In genomic region chr11:62402994-62403393, GRCh38 we compare ENCODE assay signal across 14 cellular contexts. TPM values are rescaled to one million over a fixed set of nuclear protein-coding genes. Genes with fewer than 3 reads are reported as not detected.
DNase-seq lines count a peak whose midpoint lies in the region; ATAC-seq and TF ChIP-seq lines count a peak whose summit lies in the region.
"Had no signal": no experiment of that assay in that cellular context is flagged by ENCODE, and none has a peak within 500 bp of the region (broad histone marks: within the 10 kb centered on the region; RNA-seq: fewer than 3 reads in every experiment).

No MANE protein-coding gene starts in this region.

- H3K27me3 Mint-ChIP-seq in activated naive CD8-positive, alpha-beta T cell treated with anti-CD3 and anti-CD28 coated beads, Interleukin-2, amount 50 U/mL, for 24 hours: no peaks in the 10 kb centered on the region
- no peaks in the 10 kb centered on the region for H3K27me3 Mint-ChIP-seq in naive thymus-derived CD8-positive, alpha-beta T cell

- no peak for TF ChIP-seq CTCF in heart left ventricle (IDR thresholded peaks at IDR 0.05)
- no peak for TF ChIP-seq CTCF in upper lobe of left lung (IDR thresholded peaks at IDR 0.05)

- POLR2A ChIA-PET in naive thymus-derived CD8-positive, alpha-beta T cell (lab: Charles Lee): interaction anchor here (0.6 to 2.9 kb wide), 8 partner anchors 9 to 1320 kb away, joined by 3 to 14 read pairs (median 6); partner anchors contain the start of genes TMEM179B and TUT1

- H3K4me3 Mint-ChIP-seq in activated naive CD8-positive, alpha-beta T cell treated with anti-CD3 and anti-CD28 coated beads, Interleukin-2, amount 50 U/mL, for 24 hours: peak overlapping the region; percentile 85
- H3K4me3 Mint-ChIP-seq in naive thymus-derived CD8-positive, alpha-beta T cell: peak overlapping the region; percentile 57 to 96 (median 84)
- H3K4me3 Mint-ChIP-seq: WTC11 had no signal

- 74 to 81% (median 77%) methylated on average over 6 of the region's 6 CpGs for WGBS in heart left ventricle, 4 donors
- 75 to 78% methylated on average over 6 of the region's 6 CpGs for WGBS in upper lobe of left lung, 2 donors

- H3K9me3 ChIP-seq in heart left ventricle (no peaks in the 10 kb centered on the region), upper lobe of left lung (no peaks in the 10 kb centered on the region)

- DNase-seq in heart left ventricle (no peak), Right ventricle myocardium superior (no peak), upper lobe of left lung (no peak), NK-92 (lab: John Stamatoyannopoulos, UW; ENCODE audit: unreplicated experiment) (no peak), NCI-H226 (no peak)
- no peak for DNase-seq in activated naive CD8-positive, alpha-beta T cell treated with anti-CD3 and anti-CD28 coated beads, Interleukin-2, amount 50 U/mL, for 24 hours
- peak in 1 of 10 donors; percentile 8 for DNase-seq in naive thymus-derived CD8-positive, alpha-beta T cell
- DNase-seq: DMS53, NCI-H2081 had no signal

- no peak for ATAC-seq in heart left ventricle
- ATAC-seq in Right ventricle myocardium superior (ENCODE audit: poor library complexity): no peak
- ATAC-seq in activated naive CD8-positive, alpha-beta T cell treated with anti-CD3 and anti-CD28 coated beads, Interleukin-2, amount 50 U/mL, for 24 hours: no peak
- no peak for ATAC-seq in naive thymus-derived CD8-positive, alpha-beta T cell
- no peak for ATAC-seq in upper lobe of left lung (ENCODE audit: low FRiP score in 2 of 2)
- ATAC-seq in HG03108 (IDR thresholded peaks at IDR 0.05; ENCODE audit: unreplicated experiment): no peak

- H3K36me3 ChIP-seq in heart left ventricle: no peaks in the 10 kb centered on the region
- H3K36me3 ChIP-seq in upper lobe of left lung: no peaks in the 10 kb centered on the region

- H3K4me1 Mint-ChIP-seq in activated naive CD8-positive, alpha-beta T cell treated with anti-CD3 and anti-CD28 coated beads, Interleukin-2, amount 50 U/mL, for 24 hours: peaks cover 50% of the 10 kb centered on the region
- peaks cover 35 to 64% (median 56%) of the 10 kb centered on the region in 4 donors for H3K4me1 Mint-ChIP-seq in naive thymus-derived CD8-positive, alpha-beta T cell

- intact Hi-C loops in heart left ventricle (cut with DNase I) (no loop called here), Right ventricle myocardium superior (cut with DNase I) (no loop called here)

- H3K27me3 ChIP-seq in heart left ventricle (no peaks in the 10 kb centered on the region), upper lobe of left lung (no peaks in the 10 kb centered on the region)

- H3K4me1 ChIP-seq in heart left ventricle (peaks cover 5 to 58% (median 47%) of the 10 kb centered on the region in 12 donors), upper lobe of left lung (peaks cover 34 to 42% (median 40%) of the 10 kb centered on the region in 4 donors)

- TF ChIP-seq POLR2A in heart left ventricle (IDR thresholded peaks at IDR 0.05) (no peak), upper lobe of left lung (IDR thresholded peaks at IDR 0.05) (no peak)

- TF ChIP-seq EP300 in upper lobe of left lung (IDR thresholded peaks at IDR 0.05): no peak

- no peaks in the 10 kb centered on the region for H3K36me3 Mint-ChIP-seq in activated naive CD8-positive, alpha-beta T cell treated with anti-CD3 and anti-CD28 coated beads, Interleukin-2, amount 50 U/mL, for 24 hours (ENCODE audit: low read depth)
- no peaks in the 10 kb centered on the region for H3K36me3 Mint-ChIP-seq in naive thymus-derived CD8-positive, alpha-beta T cell
- H3K36me3 Mint-ChIP-seq: WTC11 had no signal

- H3K27ac ChIP-seq in heart left ventricle (peak overlapping the region in 9 of 12 donors; percentile 13 to 85 (median 75)), upper lobe of left lung (peak overlapping the region; percentile 40 to 79 (median 74))

- H3K4me3 ChIP-seq in heart left ventricle (no peak overlapping the region), upper lobe of left lung (no peak overlapping the region)

- no peaks in the 10 kb centered on the region for H3K9me3 Mint-ChIP-seq in activated naive CD8-positive, alpha-beta T cell treated with anti-CD3 and anti-CD28 coated beads, Interleukin-2, amount 50 U/mL, for 24 hours
- no peaks in the 10 kb centered on the region for H3K9me3 Mint-ChIP-seq in naive thymus-derived CD8-positive, alpha-beta T cell
- H3K9me3 Mint-ChIP-seq: WTC11 had no signal

- peak overlapping the region; percentile 98 for H3K27ac Mint-ChIP-seq in activated naive CD8-positive, alpha-beta T cell treated with anti-CD3 and anti-CD28 coated beads, Interleukin-2, amount 50 U/mL, for 24 hours
- peak overlapping the region; percentile 89 to 98 (median 96) for H3K27ac Mint-ChIP-seq in naive thymus-derived CD8-positive, alpha-beta T cell
- H3K27ac Mint-ChIP-seq: WTC11 had no signal

RNA-seq across cellular contexts. Expression of gene SCGB1A1, which starts 15.8 kb away (rescaled TPM):
- total RNA-seq in heart left ventricle: not detected
- polyA plus RNA-seq in heart left ventricle: not detected
- not detected for total RNA-seq in Right ventricle myocardium superior
- total RNA-seq in naive thymus-derived CD8-positive, alpha-beta T cell: not detected
- polyA plus RNA-seq in naive thymus-derived CD8-positive, alpha-beta T cell: not detected
- total RNA-seq in upper lobe of left lung: 1,000 to 10,000 TPM in 4 of 6 donors, 100 to 1,000 TPM in 1, 10 to 100 TPM in 1; 85.4 to 2,572 (median 1,269) TPM
- total RNA-seq: HT-29, lung microvascular endothelial cell, SK-MEL-5 had no signal

Comparison
In these comparisons a context has a peak if more than half of its experiments do, and no peak if none do; other contexts are left out.
1. RNA of gene SCGB1A1, which starts 15.8 kb away (total RNA-seq): 85.4 to 2,572 TPM in upper lobe of left lung; not detected in heart left ventricle, not detected in Right ventricle myocardium superior (single experiment) and not detected in naive thymus-derived CD8-positive, alpha-beta T cell; every median in the first group is over 10 times any median in the second.